12 cellular contexts compared by ENCODE assay signal in genomic region chr10:12201543-12201942, GRCh38. TPM values are rescaled to one million over a fixed set of nuclear protein-coding genes. Genes with fewer than 3 reads are reported as not detected.
DNase-seq lines count a peak whose midpoint lies in the region; ATAC-seq and TF ChIP-seq lines count a peak whose summit lies in the region.
"Had no signal": no experiment of that assay in that cellular context is flagged by ENCODE, and none has a peak within 500 bp of the region (broad histone marks: within the 10 kb centered on the region; RNA-seq: fewer than 3 reads in every experiment).

No MANE protein-coding gene starts in this region.

- H3T11ph ChIP-seq in H9 (ENCODE audit: low read length): no peak overlapping the region

- peaks cover 11% of the 10 kb centered on the region for H3K79me1 ChIP-seq in H9 (ENCODE audit: insufficient read depth, low read depth, low read length, poor library complexity, severe bottlenecking)

- H3K56ac ChIP-seq in H9 (ENCODE audit: insufficient read length, low read depth, low read length): no peak overlapping the region

- no peaks in the 10 kb centered on the region for H3K23me2 ChIP-seq in H9 (ENCODE audit: insufficient read length, low read depth, low read length, poor library complexity, severe bottlenecking)

- H3K4me3 Mint-ChIP-seq in CD4-positive, alpha-beta memory T cell: peak overlapping the region in 7 of 8 donors; percentile 4 to 60 (median 35)
- no peak overlapping the region for H3K4me3 Mint-ChIP-seq in H9
- H3K4me3 Mint-ChIP-seq in activated T-helper 17 cell treated with anti-CD3 and anti-CD28 coated beads, Interleukin-2, amount 50 U/mL, for 72 hours: peak overlapping the region; percentile 30
- no peak overlapping the region for H3K4me3 Mint-ChIP-seq in memory B cell
- H3K4me3 Mint-ChIP-seq in chondrocyte (ENCODE audit: unreplicated experiment): no peak overlapping the region
- no peak overlapping the region for H3K4me3 Mint-ChIP-seq in type B pancreatic cell
- H3K4me3 Mint-ChIP-seq: B cell had no signal

- peak; percentile 92 for ATAC-seq in activated T-helper 17 cell treated with anti-CD3 and anti-CD28 coated beads, Interleukin-2, amount 50 U/mL, for 72 hours (replicated peaks)
- ATAC-seq in memory B cell (ENCODE audit: low read depth) (no peak), GM18517 (IDR thresholded peaks at IDR 0.05; ENCODE audit: unreplicated experiment) (no peak), HG03039 (IDR thresholded peaks at IDR 0.05; ENCODE audit: unreplicated experiment) (no peak)
- ATAC-seq: gastroesophageal sphincter had no signal

- no peak overlapping the region for H2AK5ac ChIP-seq in H9 (ENCODE audit: insufficient read length, low read length)

- no peak overlapping the region for H4K91ac ChIP-seq in H9 (ENCODE audit: insufficient read length, low read depth, low read length)

- H3K18ac ChIP-seq in H9 (ENCODE audit: insufficient read length, low read depth, low read length): no peak overlapping the region

- CTCF ChIA-PET in CD4-positive, alpha-beta memory T cell (lab: Charles Lee; ENCODE audit: partially characterized antibody): interaction anchor here (0.6 to 4.6 kb wide), 2 partner anchors 14 to 903 kb away, joined by 4 to 28 read pairs; no protein-coding TSS in a partner anchor

- H2BK12ac ChIP-seq in H9 (ENCODE audit: insufficient read length, low read depth, low read length): no peak overlapping the region

- H3K27me3 Mint-ChIP-seq in CD4-positive, alpha-beta memory T cell: no peaks in the 10 kb centered on the region
- H3K27me3 Mint-ChIP-seq in H9 (ENCODE audit: low read depth) (no peaks in the 10 kb centered on the region), memory B cell (no peaks in the 10 kb centered on the region), chondrocyte (ENCODE audit: low read depth) (no peaks in the 10 kb centered on the region), type B pancreatic cell (no peaks in the 10 kb centered on the region)
- no peaks in the 10 kb centered on the region for H3K27me3 Mint-ChIP-seq in activated T-helper 17 cell treated with anti-CD3 and anti-CD28 coated beads, Interleukin-2, amount 50 U/mL, for 72 hours
- H3K27me3 Mint-ChIP-seq: B cell had no signal

- POLR2A ChIA-PET in CD4-positive, alpha-beta memory T cell (lab: Charles Lee; ENCODE audit: partially characterized antibody): no interaction called here

- H3K4me1 ChIP-seq in CD4-positive, alpha-beta memory T cell (ENCODE audit: insufficient read depth, low read length): peaks cover 37% of the 10 kb centered on the region
- H3K4me1 ChIP-seq in H9 (ENCODE audit: insufficient read depth, low read length): no peaks in the 10 kb centered on the region

- no peak for DNase-seq in CD4-positive, alpha-beta memory T cell
- DNase-seq in H9: no peak
- DNase-seq in memory B cell (ENCODE audit: low spot score in 2 of 2): no peak
- DNase-seq in chondrocyte (ENCODE audit: low spot score): no peak
- DNase-seq in type B pancreatic cell (ENCODE audit: extremely low spot score, unreplicated experiment): no peak
- DNase-seq: DMS53, SHP77 had no signal

- H2BK120ac ChIP-seq in H9 (ENCODE audit: low read depth, low read length, poor library complexity, severe bottlenecking): no peak overlapping the region

- H3K9ac ChIP-seq in H9 (ENCODE audit: extremely low read depth, insufficient read length, low read length): no peak overlapping the region

- H3K4me3 ChIP-seq in CD4-positive, alpha-beta memory T cell (ENCODE audit: low read length in 2 of 2): no peak overlapping the region
- H3K4me3 ChIP-seq: gastroesophageal sphincter had no signal

- no peak for TF ChIP-seq CTCF in H9 (conservative IDR thresholded peaks at IDR 0.05)
- no peak for TF ChIP-seq CTCF in chondrocyte (IDR thresholded peaks at IDR 0.05)
- no peak for TF ChIP-seq CTCF in type B pancreatic cell (conservative IDR thresholded peaks at IDR 0.05)

- H3K9me3 ChIP-seq in CD4-positive, alpha-beta memory T cell (ENCODE audit: control insufficient read depth in 1 of 2, low read length in 2 of 2): no peaks in the 10 kb centered on the region
- no peaks in the 10 kb centered on the region for H3K9me3 ChIP-seq in H9 (ENCODE audit: control insufficient read depth, low read depth, low read length)
- H3K9me3 ChIP-seq: gastroesophageal sphincter had no signal

- no peak overlapping the region for H2BK20ac ChIP-seq in H9 (ENCODE audit: low read depth, low read length, poor library complexity, severe bottlenecking)

- H3K27ac ChIP-seq in CD4-positive, alpha-beta memory T cell (ENCODE audit: low read depth, low read length): no peak overlapping the region
- no peak overlapping the region for H3K27ac ChIP-seq in H9 (ENCODE audit: insufficient read length, low read depth, low read length)
- H3K27ac ChIP-seq: gastroesophageal sphincter had no signal

- no peak overlapping the region for H4K5ac ChIP-seq in H9 (ENCODE audit: insufficient read length, low read depth, low read length)

- H3K4ac ChIP-seq in H9 (ENCODE audit: low read depth, low read length): no peak overlapping the region

- no peak overlapping the region for H3K14ac ChIP-seq in H9 (ENCODE audit: insufficient read depth, low read length)

- H3K79me2 ChIP-seq in H9 (ENCODE audit: insufficient read depth, low read length): peaks cover 22% of the 10 kb centered on the region

- H3K9me3 Mint-ChIP-seq in CD4-positive, alpha-beta memory T cell: no peaks in the 10 kb centered on the region
- no peaks in the 10 kb centered on the region; a peak in 1 of 5 replicates for H3K9me3 Mint-ChIP-seq in H9
- H3K9me3 Mint-ChIP-seq in activated T-helper 17 cell treated with anti-CD3 and anti-CD28 coated beads, Interleukin-2, amount 50 U/mL, for 72 hours: no peaks in the 10 kb centered on the region
- H3K9me3 Mint-ChIP-seq in memory B cell: peaks cover 2% of the 10 kb centered on the region
- no peaks in the 10 kb centered on the region for H3K9me3 Mint-ChIP-seq in chondrocyte (ENCODE audit: low read depth)
- no peaks in the 10 kb centered on the region for H3K9me3 Mint-ChIP-seq in type B pancreatic cell

- WGBS in H9 (ENCODE audit: extremely low coverage, insufficient read length, low lambda C conversion rate): no CpG with 5 or more reads among the region's 3 CpGs

- peak overlapping the region in 6 of 7 donors; percentile 22 to 77 (median 58) for H3K27ac Mint-ChIP-seq in CD4-positive, alpha-beta memory T cell
- H3K27ac Mint-ChIP-seq in H9 (peak overlapping the region in 2 of 3 experiments; percentile 13 to 14; a peak in 2 of 7 replicates), memory B cell (peak overlapping the region; percentile 73), chondrocyte (ENCODE audit: unreplicated experiment) (no peak overlapping the region), type B pancreatic cell (no peak overlapping the region)
- H3K27ac Mint-ChIP-seq in activated T-helper 17 cell treated with anti-CD3 and anti-CD28 coated beads, Interleukin-2, amount 50 U/mL, for 72 hours: peak overlapping the region; percentile 53
- H3K27ac Mint-ChIP-seq: B cell had no signal

- no peak overlapping the region for H3K4me2 ChIP-seq in H9 (ENCODE audit: insufficient read depth, insufficient read length, low read length)

- no peak overlapping the region for H4K8ac ChIP-seq in H9 (replicated peaks; ENCODE audit: insufficient read length, low read depth, low read length)

- no peak overlapping the region for H2BK5ac ChIP-seq in H9 (ENCODE audit: insufficient read length, low read length)

- H2AFZ ChIP-seq in H9 (ENCODE audit: low read length): no peak overlapping the region

- intact Hi-C loops in CD4-positive, alpha-beta memory T cell (cut with micrococcal nuclease): no loop called here

- no peaks in the 10 kb centered on the region for H3K27me3 ChIP-seq in CD4-positive, alpha-beta memory T cell (ENCODE audit: insufficient read depth, low read length)
- H3K27me3 ChIP-seq in H9 (ENCODE audit: insufficient read depth, low read length): no peaks in the 10 kb centered on the region
- H3K27me3 ChIP-seq: gastroesophageal sphincter had no signal

- H3K23ac ChIP-seq in H9 (ENCODE audit: insufficient read length, low read depth, low read length): no peak overlapping the region

- peaks cover 36% of the 10 kb centered on the region for H3K36me3 ChIP-seq in CD4-positive, alpha-beta memory T cell (ENCODE audit: insufficient read depth, low read length)

- H3K4me1 Mint-ChIP-seq in CD4-positive, alpha-beta memory T cell: peaks cover 33 to 61% (median 43%) of the 10 kb centered on the region in 4 donors
- peaks cover 0 to 8% of the 10 kb centered on the region in 2 experiments; a peak in 2 of 4 replicates for H3K4me1 Mint-ChIP-seq in H9
- peaks cover 25% of the 10 kb centered on the region for H3K4me1 Mint-ChIP-seq in activated T-helper 17 cell treated with anti-CD3 and anti-CD28 coated beads, Interleukin-2, amount 50 U/mL, for 72 hours
- H3K4me1 Mint-ChIP-seq in memory B cell: peaks cover 26% of the 10 kb centered on the region
- peaks cover 28% of the 10 kb centered on the region for H3K4me1 Mint-ChIP-seq in chondrocyte (ENCODE audit: low read depth)
- H3K4me1 Mint-ChIP-seq in type B pancreatic cell (ENCODE audit: unreplicated experiment): peaks cover 4% of the 10 kb centered on the region

- H2BK15ac ChIP-seq in H9 (ENCODE audit: low read depth, low read length): no peak overlapping the region

- H4K20me1 ChIP-seq in H9 (ENCODE audit: control insufficient read depth, insufficient read depth, insufficient read length): no peaks in the 10 kb centered on the region

- H3K36me3 Mint-ChIP-seq in CD4-positive, alpha-beta memory T cell: peaks cover 35 to 39% of the 10 kb centered on the region in 2 donors
- peaks cover 22 to 57% (median 51%) of the 10 kb centered on the region in 3 experiments; a peak in 6 of 7 replicates for H3K36me3 Mint-ChIP-seq in H9 (ENCODE audit: insufficient read depth in 1 of 3, low read depth in 3 of 3)
- H3K36me3 Mint-ChIP-seq in activated T-helper 17 cell treated with anti-CD3 and anti-CD28 coated beads, Interleukin-2, amount 50 U/mL, for 72 hours (ENCODE audit: low read depth): peaks cover 90% of the 10 kb centered on the region
- peaks cover 25% of the 10 kb centered on the region for H3K36me3 Mint-ChIP-seq in memory B cell
- H3K36me3 Mint-ChIP-seq in chondrocyte (ENCODE audit: low read depth): peaks cover 15% of the 10 kb centered on the region
- peaks cover 36% of the 10 kb centered on the region for H3K36me3 Mint-ChIP-seq in type B pancreatic cell

RNA-seq across cellular contexts. Expression of gene CDC123, which starts 5.6 kb away (rescaled TPM):
- 10 to 100 TPM; 40.7 to 41.8 TPM for total RNA-seq in CD4-positive, alpha-beta memory T cell
- polyA plus RNA-seq in CD4-positive, alpha-beta memory T cell: 100 to 1,000 TPM; 101 to 124 TPM
- total RNA-seq in H9 (2021) (154 and 159 TPM in 2 replicates), chondrocyte (60.7 to 78.2 TPM (median 67.0 TPM) in 3 replicates), type B pancreatic cell (ENCODE audit: low replicate concordance) (66.3 and 81.5 TPM in 2 replicates)
- 100 to 1,000 TPM in 1 of 2 donors, 10 to 100 TPM in 1; 93.8 to 202 TPM for total RNA-seq in activated T-helper 17 cell treated with anti-CD3 and anti-CD28 coated beads, Interleukin-2, amount 50 U/mL, for 72 hours

RNA-seq across cellular contexts. Expression of gene NUDT5, which starts 5.9 kb away (rescaled TPM):
- total RNA-seq in CD4-positive, alpha-beta memory T cell: 10 to 100 TPM; 55.6 to 61.2 TPM
- 10 to 100 TPM; 55.6 to 69.4 TPM for polyA plus RNA-seq in CD4-positive, alpha-beta memory T cell
- total RNA-seq in H9 (2021) (109 and 117 TPM in 2 replicates), chondrocyte (43.0 to 51.8 TPM (median 43.9 TPM) in 3 replicates), type B pancreatic cell (ENCODE audit: low replicate concordance) (52.7 and 67.7 TPM in 2 replicates)
- total RNA-seq in activated T-helper 17 cell treated with anti-CD3 and anti-CD28 coated beads, Interleukin-2, amount 50 U/mL, for 72 hours: 100 to 1,000 TPM in 1 of 2 donors, 10 to 100 TPM in 1; 99.1 to 139 TPM

Comparison
In these comparisons a context has a peak if more than half of its experiments do, and no peak if none do; other contexts are left out.
1. H3K27ac Mint-ChIP-seq: peak in CD4-positive, alpha-beta memory T cell (6 of 7), H9 (2 of 3), activated T-helper 17 cell treated with anti-CD3 and anti-CD28 coated beads, Interleukin-2, amount 50 U/mL, for 72 hours (single experiment) and memory B cell (single experiment); none in chondrocyte (single experiment) and type B pancreatic cell (single experiment).
2. H3K4me3 Mint-ChIP-seq: peak in CD4-positive, alpha-beta memory T cell (7 of 8) and activated T-helper 17 cell treated with anti-CD3 and anti-CD28 coated beads, Interleukin-2, amount 50 U/mL, for 72 hours (single experiment); none in H9 (0 of 2), memory B cell (single experiment), chondrocyte (single experiment) and type B pancreatic cell (single experiment).